Comparison of ENCODE assay signal across 12 cellular contexts in genomic region chr11:119696378-119697157, GRCh38. TPM values are rescaled to one million over a fixed set of nuclear protein-coding genes. Genes with fewer than 3 reads are reported as not detected.
DNase-seq lines count a peak whose midpoint lies in the region; ATAC-seq and TF ChIP-seq lines count a peak whose summit lies in the region.
"Had no signal": no experiment of that assay in that cellular context is flagged by ENCODE, and none has a peak within 500 bp of the region (broad histone marks: within the 10 kb centered on the region; RNA-seq: fewer than 3 reads in every experiment).

No MANE protein-coding gene starts in this region.

- H3K27ac ChIP-seq in suprapubic skin: peak overlapping the region; percentile 91
- H3K27ac ChIP-seq: 22Rv1, ascending aorta had no signal

- TF ChIP-seq CTCF in epithelial cell of esophagus (IDR thresholded peaks at IDR 0.05; ENCODE audit: insufficient read depth, low read depth, low read length, missing control alignments): no peak
- no peak for TF ChIP-seq CTCF in suprapubic skin (IDR thresholded peaks at IDR 0.05)

- DNase-seq in DMS 273 (lab: John Stamatoyannopoulos, UW; ENCODE audit: unreplicated experiment) (peak; percentile 64), DMS 273 treated with DMSO at 0.1 percent for 48 hours (lab: John Stamatoyannopoulos, UW) (no peak), NCI-H510A treated with DMSO at 0.1 percent for 48 hours (lab: John Stamatoyannopoulos, UW) (peak; percentile 82), epithelial cell of esophagus (ENCODE audit: low read depth) (peak; percentile 100), suprapubic skin (ENCODE audit: low spot score in 2 of 2) (peak in 1 of 2 donors; percentile 82), foreskin melanocyte (no peak)
- DNase-seq in effector CD4-positive, alpha-beta T cell: no peak
- DNase-seq: activated CD4-positive, alpha-beta T cell treated with anti-CD3 and anti-CD28 coated beads for 4 hours; COR-L47 had no signal

- H3K4me1 ChIP-seq in suprapubic skin: peaks cover 97% of the 10 kb centered on the region
- H3K4me1 ChIP-seq: ascending aorta had no signal

- no peak for TF ChIP-seq EP300 in suprapubic skin (IDR thresholded peaks at IDR 0.05)

- H3K36me3 ChIP-seq in suprapubic skin: no peaks in the 10 kb centered on the region
- H3K36me3 ChIP-seq: ascending aorta had no signal

- no peaks in the 10 kb centered on the region for H3K9me3 ChIP-seq in suprapubic skin
- H3K9me3 ChIP-seq: ascending aorta had no signal

- no peak overlapping the region for H3K4me3 ChIP-seq in epithelial cell of esophagus (ENCODE audit: low read length)
- H3K4me3 ChIP-seq in suprapubic skin: peak overlapping the region; percentile 10
- H3K4me3 ChIP-seq: ascending aorta had no signal

- no peak for TF ChIP-seq POLR2A in suprapubic skin (IDR thresholded peaks at IDR 0.05)

- WGBS in suprapubic skin: 68% methylated on average over 19 of the region's 19 CpGs

- no peak; the same call in 2 of the 3 replicates for ATAC-seq in SK-N-SH treated with all-trans-retinoic acid at 6 μM for 48 hours

- no peaks in the 10 kb centered on the region for H3K27me3 ChIP-seq in suprapubic skin
- H3K27me3 ChIP-seq: ascending aorta had no signal

TF ChIP-seq in SK-N-SH treated with all-trans-retinoic acid at 6 μM for 48 hours, 23 proteins besides CTCF, POLR2A, EP300 and RAD21:
- TF ChIP-seq ARNTL (CRISPR knock-in tag; IDR thresholded peaks at IDR 0.05; ENCODE audit: borderline replicate concordance, low read depth) (no peak), SNAI2 (CRISPR knock-in tag; IDR thresholded peaks at IDR 0.05) (no peak), TOX (CRISPR knock-in tag; IDR thresholded peaks at IDR 0.05; ENCODE audit: borderline replicate concordance) (no peak), GLIS3 (CRISPR knock-in tag; IDR thresholded peaks at IDR 0.05) (no peak), CSDC2 (CRISPR knock-in tag; IDR thresholded peaks at IDR 0.05) (no peak), PPARA (CRISPR knock-in tag; IDR thresholded peaks at IDR 0.05; ENCODE audit: borderline replicate concordance) (no peak), OSR1 (CRISPR knock-in tag; IDR thresholded peaks at IDR 0.05) (no peak), ISL1 (CRISPR knock-in tag; IDR thresholded peaks at IDR 0.05) (no peak), PATZ1 (CRISPR knock-in tag; IDR thresholded peaks at IDR 0.05; ENCODE audit: borderline replicate concordance) (no peak), ZFP30 (CRISPR knock-in tag; IDR thresholded peaks at IDR 0.05) (no peak), BACH2 (CRISPR knock-in tag; IDR thresholded peaks at IDR 0.05; ENCODE audit: borderline replicate concordance) (no peak), ESRRG (CRISPR knock-in tag; IDR thresholded peaks at IDR 0.05) (no peak), ZNF70 (CRISPR knock-in tag; IDR thresholded peaks at IDR 0.05) (no peak), POU6F1 (CRISPR knock-in tag; IDR thresholded peaks at IDR 0.05; ENCODE audit: borderline replicate concordance, low read depth) (no peak), ZFP3 (CRISPR knock-in tag; IDR thresholded peaks at IDR 0.05) (no peak), ZNF8 (CRISPR knock-in tag; IDR thresholded peaks at IDR 0.05) (no peak), ZNF565 (CRISPR knock-in tag; conservative IDR thresholded peaks at IDR 0.05; ENCODE audit: low read depth) (no peak), CSRNP3 (CRISPR knock-in tag; IDR thresholded peaks at IDR 0.05) (no peak)
- TF ChIP-seq, protein P1, sequence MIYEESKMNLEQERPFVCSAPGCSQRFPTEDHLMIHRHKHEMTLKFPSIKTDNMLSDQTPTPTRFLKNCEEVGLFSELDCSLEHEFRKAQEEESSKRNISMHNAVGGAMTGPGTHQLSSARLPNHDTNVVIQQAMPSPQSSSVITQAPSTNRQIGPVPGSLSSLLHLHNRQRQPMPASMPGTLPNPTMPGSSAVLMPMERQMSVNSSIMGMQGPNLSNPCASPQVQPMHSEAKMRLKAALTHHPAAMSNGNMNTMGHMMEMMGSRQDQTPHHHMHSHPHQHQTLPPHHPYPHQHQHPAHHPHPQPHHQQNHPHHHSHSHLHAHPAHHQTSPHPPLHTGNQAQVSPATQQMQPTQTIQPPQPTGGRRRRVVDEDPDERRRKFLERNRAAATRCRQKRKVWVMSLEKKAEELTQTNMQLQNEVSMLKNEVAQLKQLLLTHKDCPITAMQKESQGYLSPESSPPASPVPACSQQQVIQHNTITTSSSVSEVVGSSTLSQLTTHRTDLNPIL (CRISPR knock-in tag; IDR thresholded peaks at IDR 0.05; ENCODE audit: low read depth): no peak
- TF ChIP-seq, protein P2, sequence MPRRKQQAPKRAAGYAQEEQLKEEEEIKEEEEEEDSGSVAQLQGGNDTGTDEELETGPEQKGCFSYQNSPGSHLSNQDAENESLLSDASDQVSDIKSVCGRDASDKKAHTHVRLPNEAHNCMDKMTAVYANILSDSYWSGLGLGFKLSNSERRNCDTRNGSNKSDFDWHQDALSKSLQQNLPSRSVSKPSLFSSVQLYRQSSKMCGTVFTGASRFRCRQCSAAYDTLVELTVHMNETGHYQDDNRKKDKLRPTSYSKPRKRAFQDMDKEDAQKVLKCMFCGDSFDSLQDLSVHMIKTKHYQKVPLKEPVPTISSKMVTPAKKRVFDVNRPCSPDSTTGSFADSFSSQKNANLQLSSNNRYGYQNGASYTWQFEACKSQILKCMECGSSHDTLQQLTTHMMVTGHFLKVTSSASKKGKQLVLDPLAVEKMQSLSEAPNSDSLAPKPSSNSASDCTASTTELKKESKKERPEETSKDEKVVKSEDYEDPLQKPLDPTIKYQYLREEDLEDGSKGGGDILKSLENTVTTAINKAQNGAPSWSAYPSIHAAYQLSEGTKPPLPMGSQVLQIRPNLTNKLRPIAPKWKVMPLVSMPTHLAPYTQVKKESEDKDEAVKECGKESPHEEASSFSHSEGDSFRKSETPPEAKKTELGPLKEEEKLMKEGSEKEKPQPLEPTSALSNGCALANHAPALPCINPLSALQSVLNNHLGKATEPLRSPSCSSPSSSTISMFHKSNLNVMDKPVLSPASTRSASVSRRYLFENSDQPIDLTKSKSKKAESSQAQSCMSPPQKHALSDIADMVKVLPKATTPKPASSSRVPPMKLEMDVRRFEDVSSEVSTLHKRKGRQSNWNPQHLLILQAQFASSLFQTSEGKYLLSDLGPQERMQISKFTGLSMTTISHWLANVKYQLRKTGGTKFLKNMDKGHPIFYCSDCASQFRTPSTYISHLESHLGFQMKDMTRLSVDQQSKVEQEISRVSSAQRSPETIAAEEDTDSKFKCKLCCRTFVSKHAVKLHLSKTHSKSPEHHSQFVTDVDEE (CRISPR knock-in tag; IDR thresholded peaks at IDR 0.05): no peak

RNA-seq across cellular contexts. Expression of gene NECTIN1, which starts 32.4 kb away (rescaled TPM):
- 100 to 1,000 TPM; 112 to 176 (median 164) TPM for total RNA-seq in suprapubic skin

Comparison
In these comparisons a context has a peak if more than half of its experiments do, and no peak if none do; other contexts are left out.
1. DNase-seq: peak in DMS 273 (single experiment), NCI-H510A treated with DMSO at 0.1 percent for 48 hours (single experiment) and epithelial cell of esophagus (single experiment); none in DMS 273 treated with DMSO at 0.1 percent for 48 hours (single experiment), foreskin melanocyte (single experiment) and effector CD4-positive, alpha-beta T cell (single experiment).